ENCODE assay signal across 13 cellular contexts in the genomic region with DNA sequence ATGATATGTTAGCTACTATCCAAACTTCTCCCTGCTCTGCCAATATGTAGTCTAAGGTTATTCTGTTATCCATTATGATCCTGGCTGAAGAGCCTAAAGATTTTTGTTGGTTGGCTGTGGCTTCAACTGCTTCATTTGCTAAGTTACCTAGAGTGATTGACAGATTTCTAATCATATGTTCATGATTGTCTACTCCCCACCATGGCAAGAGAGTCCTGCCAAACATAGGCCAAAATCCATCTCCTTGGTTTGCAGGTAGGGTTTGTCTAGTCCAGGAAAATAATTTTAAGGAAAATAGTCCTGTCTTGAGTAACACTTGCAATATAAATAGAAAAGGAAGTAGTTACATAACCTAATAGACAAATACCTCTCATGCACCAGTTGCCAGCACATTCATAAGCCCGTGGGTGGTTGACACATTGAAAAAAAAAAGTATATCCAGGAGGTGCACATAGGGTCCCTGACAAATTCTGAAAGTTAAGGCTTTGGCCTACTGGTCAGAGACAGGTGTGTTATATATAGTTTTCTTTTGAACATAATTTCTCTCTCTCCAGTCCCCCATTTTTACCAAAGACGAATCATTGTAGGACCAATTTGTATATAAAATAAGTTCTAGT.
DNase-seq lines count a peak whose midpoint lies in the region; ATAC-seq, FAIRE-seq and TF ChIP-seq lines count a peak whose summit lies in the region.
"Had no signal": no experiment of that assay in that cellular context is flagged by ENCODE, and none has a peak within 500 bp of the region (broad histone marks: within the 10 kb centered on the region; RNA-seq: fewer than 3 reads in every experiment).

No MANE protein-coding gene starts in this region.

- ATAC-seq in GM18868 (IDR thresholded peaks at IDR 0.05; ENCODE audit: unreplicated experiment) (peak; percentile 48), GM21576 (IDR thresholded peaks at IDR 0.05; ENCODE audit: unreplicated experiment) (peak; percentile 47), HG03442 (IDR thresholded peaks at IDR 0.05; ENCODE audit: unreplicated experiment) (peak; percentile 48), GM18873 (IDR thresholded peaks at IDR 0.05; ENCODE audit: low FRiP score, unreplicated experiment) (no peak)
- ATAC-seq: mucosa of descending colon, right cardiac atrium had no signal

- H3K27ac ChIP-seq in epithelial cell of prostate, result no peak overlapping the region
- H3K27ac ChIP-seq: thoracic aorta had no signal

- DNase-seq in epithelial cell of prostate (ENCODE audit: low read depth, low spot score), result peak; percentile 5
- DNase-seq in NCI-H2107 (lab: John Stamatoyannopoulos, UW), result no peak
- no peak for DNase-seq in D721Med (ENCODE audit: insufficient read length, low spot score)
- no peak for DNase-seq in effector CD4-positive, alpha-beta T cell
- DNase-seq: mucosa of descending colon, NCI-H774, right cardiac atrium, T-helper 1 cell had no signal

- no peak for TF ChIP-seq CTCF in D721Med (IDR thresholded peaks at IDR 0.05; ENCODE audit: insufficient read depth, missing control alignments)

- no peak for FAIRE-seq in D721Med (lab: Jason Lieb, UNC)
